Comparison of ENCODE assay signal across 8 cellular contexts in the genomic region with DNA sequence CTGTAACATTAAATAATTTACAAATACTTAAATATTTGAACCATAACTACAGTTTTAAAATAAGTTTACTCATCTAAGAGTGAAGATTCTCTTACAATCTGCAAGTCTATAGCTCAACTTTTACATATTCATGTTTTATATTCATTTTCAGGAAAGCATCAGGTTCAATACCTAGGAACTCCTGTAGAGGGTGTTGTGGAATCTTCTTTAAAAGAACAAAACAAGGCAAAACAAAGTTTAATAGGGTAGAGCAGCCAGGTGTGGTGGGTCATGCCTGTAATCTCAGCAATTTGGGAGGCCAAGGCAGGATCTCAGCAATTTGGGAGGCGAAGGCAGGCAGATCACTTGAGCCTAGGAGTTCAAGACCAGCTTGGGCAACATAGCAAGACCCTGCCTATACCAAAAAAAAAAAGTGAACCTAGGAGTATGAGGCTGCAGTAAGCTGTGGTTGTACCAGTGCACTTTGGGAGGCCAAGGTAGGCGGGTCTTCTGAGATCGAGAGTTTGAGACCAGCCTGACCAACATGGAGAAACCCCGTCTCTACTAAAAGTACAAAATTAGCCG. TPM values are rescaled to one million over a fixed set of nuclear protein-coding genes. Genes with fewer than 3 reads are reported as not detected.
DNase-seq lines count a peak whose midpoint lies in the region; ATAC-seq and TF ChIP-seq lines count a peak whose summit lies in the region.

No MANE protein-coding gene starts in this region.

- no peaks in the 10 kb centered on the region for H3F3A ChIP-seq in SU-DHL-6 (ENCODE audit: insufficient read depth)

- no peak overlapping the region for H3K27ac ChIP-seq in SU-DHL-6 (ENCODE audit: low read depth, low read length)
- no peak overlapping the region for H3K27ac ChIP-seq in left lung

- H4K20me1 ChIP-seq in SU-DHL-6 (ENCODE audit: low read depth, low read length): no peaks in the 10 kb centered on the region

- intact Hi-C loops in left lung (cut with DNase I): no loop called here

- H3K27me3 ChIP-seq in SU-DHL-6 (ENCODE audit: low read length) (no peaks in the 10 kb centered on the region), left lung (no peaks in the 10 kb centered on the region)

- H3K79me2 ChIP-seq in SU-DHL-6 (ENCODE audit: insufficient read depth, low read length): no peaks in the 10 kb centered on the region

- H3K9ac ChIP-seq in SU-DHL-6 (ENCODE audit: low read length): no peak overlapping the region

- ATAC-seq in GM18498 (IDR thresholded peaks at IDR 0.05; ENCODE audit: unreplicated experiment) (peak; percentile 64), left lung (no peak), HG03460 (IDR thresholded peaks at IDR 0.05; ENCODE audit: unreplicated experiment) (no peak), HG03571 (IDR thresholded peaks at IDR 0.05; ENCODE audit: unreplicated experiment) (no peak)

- DNase-seq in AG08396 (ENCODE audit: low spot score) (peak; percentile 9), foreskin fibroblast (peak in 1 of 2 donors; percentile 21), left lung (no peak), T1000 (lab: John Stamatoyannopoulos, UW) (no peak)

- H3K9me3 ChIP-seq in SU-DHL-6 (ENCODE audit: insufficient read depth, low read length): no peaks in the 10 kb centered on the region
- no peaks in the 10 kb centered on the region for H3K9me3 ChIP-seq in left lung

- H3K4me2 ChIP-seq in SU-DHL-6 (ENCODE audit: low read depth, low read length, poor library complexity, severe bottlenecking): no peak overlapping the region

- no peaks in the 10 kb centered on the region for H3K9me2 ChIP-seq in SU-DHL-6 (replicated peaks; ENCODE audit: insufficient read depth, low read length)

- no peak overlapping the region for H2AFZ ChIP-seq in SU-DHL-6 (ENCODE audit: low read depth, low read length, severe bottlenecking)

- TF ChIP-seq CTCF in SU-DHL-6 (IDR thresholded peaks at IDR 0.05; ENCODE audit: insufficient read depth, low read length, poor library complexity, severe bottlenecking): peak; percentile 22
- peak; percentile 37 for TF ChIP-seq CTCF in foreskin fibroblast (IDR thresholded peaks at IDR 0.05; ENCODE audit: low read depth, low read length)
- peak in 1 of 2 donors; percentile 31 for TF ChIP-seq CTCF in left lung (IDR thresholded peaks at IDR 0.05)

- no peak overlapping the region for H3K4me3 ChIP-seq in SU-DHL-6 (ENCODE audit: insufficient read depth, low read length, poor library complexity, severe bottlenecking)
- no peak overlapping the region for H3K4me3 ChIP-seq in foreskin fibroblast (ENCODE audit: low read depth in 1 of 2, low read length in 2 of 2)
- no peak overlapping the region for H3K4me3 ChIP-seq in left lung

- H3K36me3 ChIP-seq in SU-DHL-6 (ENCODE audit: low read length) (no peaks in the 10 kb centered on the region), left lung (no peaks in the 10 kb centered on the region)

- H3K4me1 ChIP-seq in left lung: no peaks in the 10 kb centered on the region

RNA-seq across cellular contexts. Expression of a gene that starts 45.1 kb away (rescaled TPM):
- total RNA-seq in left lung: 1 to 10 TPM; 3.3 to 7.5 TPM
